ENCODE assay signal across 8 cellular contexts in genomic region chr2:231393149-231394131, GRCh38. TPM values are rescaled to one million over a fixed set of nuclear protein-coding genes. Genes with fewer than 3 reads are reported as not detected.
A peak's percentile ranks its signal among the peaks of the same experiment; 100 is the strongest.
DNase-seq lines count a peak whose midpoint lies in the region; ATAC-seq, FAIRE-seq and TF ChIP-seq lines count a peak whose summit lies in the region.

No MANE protein-coding gene starts in this region.

- intact Hi-C loops in activated T-helper 2 cell treated with anti-CD3 and anti-CD28 coated beads, Interferon-gamma antibody, Interleukin-2, Interleukin-4, amounts not matched to agents 10 μg/mL and 5 μg/mL and 100 μg/mL, durations not matched to agents 14 hours and 24 hours and 36 hours (cut with micrococcal nuclease): no loop called here
- intact Hi-C loops in natural killer cell (cut with micrococcal nuclease): loop anchor here (1.0 to 5.0 kb wide), 3 partner anchors 33 to 314 kb away; partner anchors contain the start of genes NCL and PTMA

- peaks cover 33% of the 10 kb centered on the region for H3K4me1 Mint-ChIP-seq in activated CD8-positive, alpha-beta memory T cell treated with anti-CD3 and anti-CD28 coated beads, Interleukin-2, amount 10 ng/mL, durations not matched to agents 7 days and 5 days
- H3K4me1 Mint-ChIP-seq in activated T-helper 2 cell treated with anti-CD3 and anti-CD28 coated beads, Interferon-gamma antibody, Interleukin-2, Interleukin-4, amounts not matched to agents 10 μg/mL and 5 μg/mL and 100 μg/mL, durations not matched to agents 14 hours and 24 hours and 36 hours (ENCODE audit: low read depth): peaks cover 8% of the 10 kb centered on the region
- H3K4me1 Mint-ChIP-seq in natural killer cell: peaks cover 69 to 82% of the 10 kb centered on the region in 2 donors

- FAIRE-seq in H54 (lab: Jason Lieb, UNC): no peak
- FAIRE-seq in urothelium cell line (lab: Jason Lieb, UNC): no peak

- DNase-seq in activated CD8-positive, alpha-beta memory T cell treated with anti-CD3 and anti-CD28 coated beads, Interleukin-2, amount 10 ng/mL, durations not matched to agents 7 days and 5 days: peak; percentile 82
- no peak for DNase-seq in activated CD8-positive, alpha-beta memory T cell treated with anti-CD3 and anti-CD28 coated beads, Interleukin-2, amount 50 U/mL, for 4 hours
- no peak for DNase-seq in activated T-helper 2 cell treated with anti-CD3 and anti-CD28 coated beads, Interferon-gamma antibody, Interleukin-2, Interleukin-4, amounts not matched to agents 10 μg/mL and 5 μg/mL and 100 μg/mL, durations not matched to agents 14 hours and 24 hours and 36 hours (ENCODE audit: low spot score)
- DNase-seq in natural killer cell (peak; percentile 78), DMS79 (lab: John Stamatoyannopoulos, UW) (no peak), H54 (ENCODE audit: insufficient read length, low spot score) (no peak), urothelium cell line (ENCODE audit: low spot score) (no peak)

- H3K36me3 Mint-ChIP-seq in activated CD8-positive, alpha-beta memory T cell treated with anti-CD3 and anti-CD28 coated beads, Interleukin-2, amount 10 ng/mL, durations not matched to agents 7 days and 5 days: peaks cover 2% of the 10 kb centered on the region
- H3K36me3 Mint-ChIP-seq in activated T-helper 2 cell treated with anti-CD3 and anti-CD28 coated beads, Interferon-gamma antibody, Interleukin-2, Interleukin-4, amounts not matched to agents 10 μg/mL and 5 μg/mL and 100 μg/mL, durations not matched to agents 14 hours and 24 hours and 36 hours (ENCODE audit: low read depth): no peaks in the 10 kb centered on the region
- no peaks in the 10 kb centered on the region for H3K36me3 Mint-ChIP-seq in natural killer cell

- CTCF ChIA-PET in activated CD8-positive, alpha-beta memory T cell treated with anti-CD3 and anti-CD28 coated beads, Interleukin-2, amount 10 ng/mL, durations not matched to agents 7 days and 5 days (lab: Charles Lee): interaction anchor here (0.6 to 5.7 kb wide), 10 partner anchors 9 to 1167 kb away, joined by 3 to 32 read pairs (median 5); no protein-coding TSS in a partner anchor

- TF ChIP-seq POLR2A in H54 (IDR thresholded peaks at IDR 0.05; ENCODE audit: low read depth, low read length): no peak

- peak overlapping the region; percentile 97 for H3K27ac Mint-ChIP-seq in activated CD8-positive, alpha-beta memory T cell treated with anti-CD3 and anti-CD28 coated beads, Interleukin-2, amount 10 ng/mL, durations not matched to agents 7 days and 5 days
- H3K27ac Mint-ChIP-seq in activated T-helper 2 cell treated with anti-CD3 and anti-CD28 coated beads, Interferon-gamma antibody, Interleukin-2, Interleukin-4, amounts not matched to agents 10 μg/mL and 5 μg/mL and 100 μg/mL, durations not matched to agents 14 hours and 24 hours and 36 hours: peak overlapping the region; percentile 71
- H3K27ac Mint-ChIP-seq in natural killer cell: peak overlapping the region; percentile 99 to 100

- TF ChIP-seq CTCF in natural killer cell (IDR thresholded peaks at IDR 0.05): no peak

- no peaks in the 10 kb centered on the region for H3K9me3 Mint-ChIP-seq in activated CD8-positive, alpha-beta memory T cell treated with anti-CD3 and anti-CD28 coated beads, Interleukin-2, amount 10 ng/mL, durations not matched to agents 7 days and 5 days (ENCODE audit: low read depth)
- H3K9me3 Mint-ChIP-seq in activated T-helper 2 cell treated with anti-CD3 and anti-CD28 coated beads, Interferon-gamma antibody, Interleukin-2, Interleukin-4, amounts not matched to agents 10 μg/mL and 5 μg/mL and 100 μg/mL, durations not matched to agents 14 hours and 24 hours and 36 hours: no peaks in the 10 kb centered on the region
- H3K9me3 Mint-ChIP-seq in natural killer cell: no peaks in the 10 kb centered on the region

- peaks cover 21% of the 10 kb centered on the region for H3K27me3 Mint-ChIP-seq in activated CD8-positive, alpha-beta memory T cell treated with anti-CD3 and anti-CD28 coated beads, Interleukin-2, amount 10 ng/mL, durations not matched to agents 7 days and 5 days
- H3K27me3 Mint-ChIP-seq in activated T-helper 2 cell treated with anti-CD3 and anti-CD28 coated beads, Interferon-gamma antibody, Interleukin-2, Interleukin-4, amounts not matched to agents 10 μg/mL and 5 μg/mL and 100 μg/mL, durations not matched to agents 14 hours and 24 hours and 36 hours (ENCODE audit: low read depth): peaks cover 21% of the 10 kb centered on the region
- no peaks in the 10 kb centered on the region for H3K27me3 Mint-ChIP-seq in natural killer cell (ENCODE audit: low read depth in 2 of 2)

- peak overlapping the region; percentile 76 for H3K4me3 Mint-ChIP-seq in activated CD8-positive, alpha-beta memory T cell treated with anti-CD3 and anti-CD28 coated beads, Interleukin-2, amount 10 ng/mL, durations not matched to agents 7 days and 5 days
- no peak overlapping the region for H3K4me3 Mint-ChIP-seq in activated T-helper 2 cell treated with anti-CD3 and anti-CD28 coated beads, Interferon-gamma antibody, Interleukin-2, Interleukin-4, amounts not matched to agents 10 μg/mL and 5 μg/mL and 100 μg/mL, durations not matched to agents 14 hours and 24 hours and 36 hours (ENCODE audit: low read depth)
- peak overlapping the region; percentile 97 for H3K4me3 Mint-ChIP-seq in natural killer cell

- peak; percentile 82 for ATAC-seq in activated CD8-positive, alpha-beta memory T cell treated with anti-CD3 and anti-CD28 coated beads, Interleukin-2, amount 10 ng/mL, durations not matched to agents 7 days and 5 days
- peak; percentile 38 for ATAC-seq in HG02981 (IDR thresholded peaks at IDR 0.05; ENCODE audit: unreplicated experiment)
- peak; percentile 43 to 69 (median 63) for ATAC-seq in natural killer cell

RNA-seq across cellular contexts. Expression of gene B3GNT7, which starts 2.1 kb away (rescaled TPM):
- total RNA-seq in activated CD8-positive, alpha-beta memory T cell treated with anti-CD3 and anti-CD28 coated beads, Interleukin-2, amount 10 ng/mL, durations not matched to agents 7 days and 5 days: under 1 TPM; 0.47 to 0.49 TPM
- 0.05 and 0.09 TPM in 2 replicates for total RNA-seq in activated T-helper 2 cell treated with anti-CD3 and anti-CD28 coated beads, Interferon-gamma antibody, Interleukin-2, Interleukin-4, amounts not matched to agents 10 μg/mL and 5 μg/mL and 100 μg/mL, durations not matched to agents 14 hours and 24 hours and 36 hours
- total RNA-seq in natural killer cell: 100 to 1,000 TPM in 2 of 3 donors, 10 to 100 TPM in 1; 87.5 to 151 (median 113) TPM

Comparison
In these comparisons a context has a peak if more than half of its experiments do, and no peak if none do; other contexts are left out.
1. DNase-seq: peak in activated CD8-positive, alpha-beta memory T cell treated with anti-CD3 and anti-CD28 coated beads, Interleukin-2, amount 10 ng/mL, durations not matched to agents 7 days and 5 days (single experiment) and natural killer cell (single experiment); none in activated CD8-positive, alpha-beta memory T cell treated with anti-CD3 and anti-CD28 coated beads, Interleukin-2, amount 50 U/mL, for 4 hours (single experiment), activated T-helper 2 cell treated with anti-CD3 and anti-CD28 coated beads, Interferon-gamma antibody, Interleukin-2, Interleukin-4, amounts not matched to agents 10 μg/mL and 5 μg/mL and 100 μg/mL, durations not matched to agents 14 hours and 24 hours and 36 hours (single experiment), DMS79 (single experiment), H54 (single experiment) and urothelium cell line (single experiment).
2. RNA of gene B3GNT7, which starts 2.1 kb away (total RNA-seq): 87.5 to 151 TPM in natural killer cell; 0.47 to 0.49 TPM in activated CD8-positive, alpha-beta memory T cell treated with anti-CD3 and anti-CD28 coated beads, Interleukin-2, amount 10 ng/mL, durations not matched to agents 7 days and 5 days and 0.05 to 0.09 TPM in activated T-helper 2 cell treated with anti-CD3 and anti-CD28 coated beads, Interferon-gamma antibody, Interleukin-2, Interleukin-4, amounts not matched to agents 10 μg/mL and 5 μg/mL and 100 μg/mL, durations not matched to agents 14 hours and 24 hours and 36 hours; every median in the first group is over 10 times any median in the second.
3. Peak in every context shown above with its lines, with median percentiles within 50 percentile points of each other: ATAC-seq and H3K27ac Mint-ChIP-seq.